11 cellular contexts compared by ENCODE assay signal in the genomic region with DNA sequence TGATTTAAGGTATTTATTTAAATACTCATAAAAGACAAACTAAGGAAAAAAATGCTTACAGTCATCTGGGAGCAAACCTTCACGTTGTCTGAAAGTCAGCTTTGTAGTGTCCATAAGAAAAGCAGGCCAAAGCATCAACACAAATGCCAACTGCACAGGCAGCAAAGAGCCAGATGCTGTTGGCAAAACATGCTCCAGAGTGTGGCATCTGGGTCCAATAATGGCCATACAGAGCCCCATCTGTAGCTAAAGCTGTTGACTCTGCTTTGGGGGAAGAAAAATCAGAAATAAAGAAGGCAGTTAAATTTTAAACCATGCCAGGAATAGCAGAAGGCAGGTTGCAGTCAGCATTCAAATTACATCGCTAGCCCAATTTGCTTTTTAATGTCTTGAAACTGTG.
A peak's percentile ranks its signal among the peaks of the same experiment; 100 is the strongest.
DNase-seq lines count a peak whose midpoint lies in the region; ATAC-seq and TF ChIP-seq lines count a peak whose summit lies in the region.
"Had no signal": no experiment of that assay in that cellular context is flagged by ENCODE, and none has a peak within 500 bp of the region (broad histone marks: within the 10 kb centered on the region; RNA-seq: fewer than 3 reads in every experiment).

No MANE protein-coding gene starts in this region.

- DNase-seq in DMS 273 treated with DMSO at 0.1 percent for 48 hours (lab: John Stamatoyannopoulos, UW) (peak; percentile 94), NCI-H2171 treated with DMSO at 0.1 percent for 48 hours (lab: John Stamatoyannopoulos, UW) (peak; percentile 88), NCI-H774 (lab: John Stamatoyannopoulos, UW) (peak; percentile 8), pons (ENCODE audit: low spot score) (peak; percentile 3), HEK293T (ENCODE audit: extremely low spot score) (no peak)
- DNase-seq: DND-41, NCI-H1417 treated with DMSO at 0.1 percent for 48 hours, NCI-H2029, NCI-H82 had no signal

- no peak for ATAC-seq in GM21381 (IDR thresholded peaks at IDR 0.05; ENCODE audit: unreplicated experiment)
- no peak for ATAC-seq in HG02840 (IDR thresholded peaks at IDR 0.05; ENCODE audit: low FRiP score, unreplicated experiment)

- CTCF ChIA-PET in HEK293T (lab: Yijun Ruan, JAX): no interaction called here

- POLR2A ChIA-PET in HEK293T (lab: Yijun Ruan, JAX): no interaction called here

TF ChIP-seq in HEK293T, 16 proteins besides CTCF, POLR2A, EP300 and RAD21:
- TF ChIP-seq SUZ12 (IDR thresholded peaks at IDR 0.05): no peak
- no peak for TF ChIP-seq ARNT (IDR thresholded peaks at IDR 0.05)
- TF ChIP-seq FOXA1 (IDR thresholded peaks at IDR 0.05): no peak
- TF ChIP-seq FOXM1 (IDR thresholded peaks at IDR 0.05; ENCODE audit: borderline replicate concordance): no peak
- TF ChIP-seq HDGF (IDR thresholded peaks at IDR 0.05; ENCODE audit: borderline replicate concordance): no peak
- TF ChIP-seq NFRKB (IDR thresholded peaks at IDR 0.05): no peak
- no peak for TF ChIP-seq LEF1 (IDR thresholded peaks at IDR 0.05; ENCODE audit: borderline replicate concordance)
- no peak for TF ChIP-seq ELF4 (IDR thresholded peaks at IDR 0.05)
- no peak for TF ChIP-seq L3MBTL2 (conservative IDR thresholded peaks at IDR 0.05)
- no peak for TF ChIP-seq SP1 (IDR thresholded peaks at IDR 0.05)
- TF ChIP-seq TARDBP (IDR thresholded peaks at IDR 0.05): no peak
- TF ChIP-seq, protein P1, sequence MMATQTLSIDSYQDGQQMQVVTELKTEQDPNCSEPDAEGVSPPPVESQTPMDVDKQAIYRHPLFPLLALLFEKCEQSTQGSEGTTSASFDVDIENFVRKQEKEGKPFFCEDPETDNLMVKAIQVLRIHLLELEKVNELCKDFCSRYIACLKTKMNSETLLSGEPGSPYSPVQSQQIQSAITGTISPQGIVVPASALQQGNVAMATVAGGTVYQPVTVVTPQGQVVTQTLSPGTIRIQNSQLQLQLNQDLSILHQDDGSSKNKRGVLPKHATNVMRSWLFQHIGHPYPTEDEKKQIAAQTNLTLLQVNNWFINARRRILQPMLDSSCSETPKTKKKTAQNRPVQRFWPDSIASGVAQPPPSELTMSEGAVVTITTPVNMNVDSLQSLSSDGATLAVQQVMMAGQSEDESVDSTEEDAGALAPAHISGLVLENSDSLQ (IDR thresholded peaks at IDR 0.05): no peak
- TF ChIP-seq ZNF384 (IDR thresholded peaks at IDR 0.05): no peak
- no peak for TF ChIP-seq BHLHE40 (IDR thresholded peaks at IDR 0.05; ENCODE audit: borderline replicate concordance)
- no peak for TF ChIP-seq FOXK2 (IDR thresholded peaks at IDR 0.05)
- TF ChIP-seq CTBP1 (IDR thresholded peaks at IDR 0.05; ENCODE audit: borderline replicate concordance): no peak
